Comparison of ENCODE assay signal across 27 cellular contexts in genomic region chr12:73390256-73390655, GRCh38.
"Had no signal": no experiment of that assay in that cellular context is flagged by ENCODE, and none has a peak within 500 bp of the region (broad histone marks: within the 10 kb centered on the region; RNA-seq: fewer than 3 reads in every experiment).

No MANE protein-coding gene starts in this region.

- H3K9me3 ChIP-seq: lower lobe of right lung, ovary, psoas muscle, thoracic aorta, tibial nerve, upper lobe of left lung had no signal

- FAIRE-seq: endometrium, urothelium cell line had no signal

- DNase-seq: dermis blood vessel endothelial cell; effector memory CD8-positive, alpha-beta T cell; erythroblast; hypothalamus; immature natural killer cell; islet precursor cell; kidney glomerular epithelial cell; left colon; left ventricle myocardium inferior; lower lobe of right lung; naive thymus-derived CD8-positive, alpha-beta T cell; nephron progenitor cell; occipital lobe; ovary; posterior cingulate gyrus; psoas muscle; right cardiac atrium; stimulated activated CD4-positive, alpha-beta T cell treated with anti-CD3 and anti-CD28 coated beads, Interleukin-15, amount 100 ng/mL, for 24 hours; stimulated activated CD4-positive, alpha-beta T cell treated with anti-CD3 and anti-CD28 coated beads, Interleukin-2, amount 100 ng/mL, for 48 hours; stimulated activated naive B cell treated with anti-CD40 and anti-IgM and Interleukin-4, amounts not matched to agents 10 μg/mL and 1 μg/mL and 100 μg/mL, for 72 hours; upper lobe of left lung had no signal

- H3K4me3 ChIP-seq: coronary artery, left ventricle myocardium inferior, lower lobe of right lung, ovary, psoas muscle, skin epidermis, thoracic aorta, tibial nerve, upper lobe of left lung had no signal

- H3K27ac ChIP-seq: coronary artery, left ventricle myocardium inferior, lower lobe of right lung, ovary, psoas muscle, skin epidermis, thoracic aorta, tibial nerve, upper lobe of left lung had no signal

- ATAC-seq: effector memory CD8-positive, alpha-beta T cell; left colon; lower lobe of right lung; naive thymus-derived CD8-positive, alpha-beta T cell; psoas muscle; right cardiac atrium; stimulated activated naive B cell treated with anti-CD40 and anti-IgM and Interleukin-4, amounts not matched to agents 10 μg/mL and 1 μg/mL and 100 μg/mL, for 72 hours had no signal

- H3K27me3 ChIP-seq: ovary, tibial nerve, upper lobe of left lung had no signal

- H3K4me1 ChIP-seq: left ventricle myocardium inferior, lower lobe of right lung, psoas muscle, tibial nerve, upper lobe of left lung had no signal

- H3K36me3 ChIP-seq: left ventricle myocardium inferior, lower lobe of right lung, ovary, thoracic aorta, tibial nerve, upper lobe of left lung had no signal
